10 cellular contexts compared by ENCODE assay signal in the genomic region with DNA sequence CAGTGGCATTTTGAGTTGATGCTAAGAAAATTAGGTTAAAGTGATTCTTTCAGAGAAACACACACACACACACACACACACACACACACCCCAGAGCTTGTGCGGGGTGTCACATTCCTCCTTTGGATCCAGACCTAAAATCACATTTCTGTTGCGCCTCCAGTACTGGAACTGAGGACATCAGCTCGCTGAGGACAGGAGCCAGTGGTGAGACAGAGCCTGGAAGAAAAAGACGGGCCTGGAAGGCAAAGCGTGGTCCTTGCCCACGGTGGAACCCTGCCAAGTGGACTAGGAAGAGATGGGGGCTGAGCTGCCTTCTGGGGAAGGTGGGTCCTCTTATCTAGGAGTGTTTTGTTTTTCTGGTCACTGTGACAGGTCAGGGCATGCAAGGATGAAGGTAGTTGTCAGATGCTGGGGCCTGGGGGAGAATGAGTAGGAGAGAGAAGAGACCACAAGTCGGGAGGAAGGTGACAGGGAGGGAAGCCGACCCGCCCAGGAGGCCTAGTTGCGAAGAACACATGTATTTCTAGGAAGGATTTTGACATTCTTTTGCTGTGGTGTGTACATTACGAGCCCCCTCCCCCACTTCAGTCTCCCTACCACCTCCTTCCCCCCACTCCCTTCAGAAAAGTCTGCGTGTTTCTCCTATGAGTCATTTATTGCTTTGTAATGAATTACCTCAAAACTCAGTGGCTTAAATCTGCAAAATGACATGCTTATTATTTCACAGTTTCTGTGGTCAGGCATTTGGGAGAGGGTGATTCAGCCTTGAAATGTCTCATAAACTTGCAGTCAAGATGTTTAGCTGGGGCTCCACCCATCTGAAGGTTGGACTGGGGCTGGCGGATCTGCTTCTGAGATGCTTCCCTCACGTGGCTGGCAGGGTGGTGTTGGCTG. TPM values are rescaled to one million over a fixed set of nuclear protein-coding genes. Genes with fewer than 3 reads are reported as not detected.
DNase-seq lines count a peak whose midpoint lies in the region; ATAC-seq and TF ChIP-seq lines count a peak whose summit lies in the region.
"Had no signal": no experiment of that assay in that cellular context is flagged by ENCODE, and none has a peak within 500 bp of the region (broad histone marks: within the 10 kb centered on the region; RNA-seq: fewer than 3 reads in every experiment).

No MANE protein-coding gene starts in this region.

- H3K27me3 ChIP-seq in hepatocyte (peaks cover 13% of the 10 kb centered on the region), GM23338 (ENCODE audit: insufficient read depth) (peaks cover 19% of the 10 kb centered on the region)

- POLR2A ChIA-PET in activated CD4-positive, alpha-beta memory T cell treated with anti-CD3 and anti-CD28 coated beads, Interleukin-2, amount 10 ng/mL, durations not matched to agents 7 days and 5 days (lab: Charles Lee) = interaction anchor here (1.9 kb wide), 1 partner anchor 10 kb away, joined by 4 read pairs; no protein-coding TSS in a partner anchor

- H3K27ac ChIP-seq in hepatocyte (peak overlapping the region; percentile 81), GM23338 (ENCODE audit: low read depth) (no peak overlapping the region)

- no peak overlapping the region for H2AFZ ChIP-seq in hepatocyte
- H2AFZ ChIP-seq in GM23338 = no peak overlapping the region

- H3K79me2 ChIP-seq in hepatocyte = no peaks in the 10 kb centered on the region
- H3K79me2 ChIP-seq in GM23338 (replicated peaks; ENCODE audit: insufficient read depth) = no peaks in the 10 kb centered on the region

- H3K4me3 ChIP-seq in hepatocyte (no peak overlapping the region), GM23338 (no peak overlapping the region)

- H4K20me1 ChIP-seq in hepatocyte (ENCODE audit: insufficient read depth, poor library complexity, severe bottlenecking) = no peaks in the 10 kb centered on the region
- no peaks in the 10 kb centered on the region; the same call in 1 of the 2 replicates for H4K20me1 ChIP-seq in GM23338 (replicated peaks; ENCODE audit: insufficient read depth)

- CTCF ChIA-PET in activated CD4-positive, alpha-beta memory T cell treated with anti-CD3 and anti-CD28 coated beads, Interleukin-2, amount 10 ng/mL, durations not matched to agents 7 days and 5 days (lab: Charles Lee) = interaction anchor here (1.1 to 1.6 kb wide), 7 partner anchors 19 to 171 kb away, joined by 3 to 6 read pairs (median 3); a partner anchor contains a TSS

- H3K9me3 Mint-ChIP-seq in activated CD4-positive, alpha-beta memory T cell treated with anti-CD3 and anti-CD28 coated beads, Interleukin-2, amount 10 ng/mL, durations not matched to agents 7 days and 5 days = peaks cover 20% of the 10 kb centered on the region
- no peaks in the 10 kb centered on the region for H3K9me3 Mint-ChIP-seq in GM23338
- H3K9me3 Mint-ChIP-seq: effector memory CD8-positive, alpha-beta T cell had no signal

- H3K4me2 ChIP-seq in hepatocyte (no peak overlapping the region), GM23338 (no peak overlapping the region)

- H3K27me3 Mint-ChIP-seq in activated CD4-positive, alpha-beta memory T cell treated with anti-CD3 and anti-CD28 coated beads, Interleukin-2, amount 10 ng/mL, durations not matched to agents 7 days and 5 days = peaks cover 28% of the 10 kb centered on the region
- H3K27me3 Mint-ChIP-seq in GM23338 (ENCODE audit: insufficient read depth, low read depth, poor library complexity) = peaks cover 23% of the 10 kb centered on the region

- ATAC-seq in HG02885 (IDR thresholded peaks at IDR 0.05; ENCODE audit: poor library complexity, unreplicated experiment) (no peak), GM21619 (IDR thresholded peaks at IDR 0.05; ENCODE audit: unreplicated experiment) (no peak), GM23338 (no peak)
- ATAC-seq: effector memory CD8-positive, alpha-beta T cell had no signal

- H3K4me1 Mint-ChIP-seq in activated CD4-positive, alpha-beta memory T cell treated with anti-CD3 and anti-CD28 coated beads, Interleukin-2, amount 10 ng/mL, durations not matched to agents 7 days and 5 days = peaks cover 36% of the 10 kb centered on the region
- H3K4me1 Mint-ChIP-seq in GM23338 = peaks cover 3% of the 10 kb centered on the region; the same call in 2 of the 3 replicates

- no peak overlapping the region for H3K4me3 Mint-ChIP-seq in activated CD4-positive, alpha-beta memory T cell treated with anti-CD3 and anti-CD28 coated beads, Interleukin-2, amount 10 ng/mL, durations not matched to agents 7 days and 5 days
- H3K4me3 Mint-ChIP-seq in GM23338 = no peak overlapping the region
- H3K4me3 Mint-ChIP-seq: effector memory CD8-positive, alpha-beta T cell had no signal

- H3K9me2 ChIP-seq in hepatocyte (replicated peaks; ENCODE audit: insufficient read depth) (no peaks in the 10 kb centered on the region), GM23338 (ENCODE audit: insufficient read depth) (no peaks in the 10 kb centered on the region)

- TF ChIP-seq CTCF in hepatocyte (IDR thresholded peaks at IDR 0.05; ENCODE audit: poor library complexity) = no peak
- TF ChIP-seq CTCF in GM23338 (conservative IDR thresholded peaks at IDR 0.05; ENCODE audit: low read depth in 2 of 2) = no peak

- peaks cover 7% of the 10 kb centered on the region for H3F3A ChIP-seq in GM23338 (replicated peaks; ENCODE audit: low read depth)

- H3K4me1 ChIP-seq in hepatocyte (ENCODE audit: insufficient read depth) (peaks cover 5% of the 10 kb centered on the region), GM23338 (ENCODE audit: insufficient read depth) (peaks cover 5% of the 10 kb centered on the region; the same call in 1 of the 2 replicates)

- 55% methylated on average over 14 of the region's 14 CpGs for WGBS in hepatocyte (ENCODE audit: low lambda C conversion rate, missing lambda C conversion rate)

- DNase-seq in AG08396 (ENCODE audit: low spot score) (peak; percentile 87), HPDE6-E6E7 (ENCODE audit: extremely low spot score) (peak; percentile 87), hepatocyte (ENCODE audit: low spot score) (peak; percentile 75), Kasumi-1 (lab: John Stamatoyannopoulos, UW) (no peak), GM23338 (ENCODE audit: low spot score) (no peak)
- DNase-seq in activated CD4-positive, alpha-beta memory T cell treated with anti-CD3 and anti-CD28 coated beads, Interleukin-2, amount 10 ng/mL, durations not matched to agents 7 days and 5 days = peak; percentile 54
- DNase-seq: effector memory CD8-positive, alpha-beta T cell had no signal

- H3K9me3 ChIP-seq in hepatocyte (ENCODE audit: low read depth) = peaks cover 4% of the 10 kb centered on the region

- peak overlapping the region; percentile 74 for H3K27ac Mint-ChIP-seq in activated CD4-positive, alpha-beta memory T cell treated with anti-CD3 and anti-CD28 coated beads, Interleukin-2, amount 10 ng/mL, durations not matched to agents 7 days and 5 days
- no peak overlapping the region for H3K27ac Mint-ChIP-seq in GM23338
- H3K27ac Mint-ChIP-seq: effector memory CD8-positive, alpha-beta T cell had no signal

- H3K36me3 ChIP-seq in hepatocyte (replicated peaks; ENCODE audit: insufficient read depth, low read depth) = no peaks in the 10 kb centered on the region
- H3K36me3 ChIP-seq in GM23338 (ENCODE audit: insufficient read depth) = no peaks in the 10 kb centered on the region

- peaks cover 11% of the 10 kb centered on the region for H3K36me3 Mint-ChIP-seq in activated CD4-positive, alpha-beta memory T cell treated with anti-CD3 and anti-CD28 coated beads, Interleukin-2, amount 10 ng/mL, durations not matched to agents 7 days and 5 days (ENCODE audit: low read depth)
- no peaks in the 10 kb centered on the region for H3K36me3 Mint-ChIP-seq in GM23338 (ENCODE audit: low read depth)

TF ChIP-seq in GM23338, 12 proteins besides CTCF, POLR2A, EP300 and RAD21 (continues in another document):
- TF ChIP-seq EZH2 (IDR thresholded peaks at IDR 0.05; ENCODE audit: low read depth, unreplicated experiment) = no peak
- TF ChIP-seq, protein P1, sequence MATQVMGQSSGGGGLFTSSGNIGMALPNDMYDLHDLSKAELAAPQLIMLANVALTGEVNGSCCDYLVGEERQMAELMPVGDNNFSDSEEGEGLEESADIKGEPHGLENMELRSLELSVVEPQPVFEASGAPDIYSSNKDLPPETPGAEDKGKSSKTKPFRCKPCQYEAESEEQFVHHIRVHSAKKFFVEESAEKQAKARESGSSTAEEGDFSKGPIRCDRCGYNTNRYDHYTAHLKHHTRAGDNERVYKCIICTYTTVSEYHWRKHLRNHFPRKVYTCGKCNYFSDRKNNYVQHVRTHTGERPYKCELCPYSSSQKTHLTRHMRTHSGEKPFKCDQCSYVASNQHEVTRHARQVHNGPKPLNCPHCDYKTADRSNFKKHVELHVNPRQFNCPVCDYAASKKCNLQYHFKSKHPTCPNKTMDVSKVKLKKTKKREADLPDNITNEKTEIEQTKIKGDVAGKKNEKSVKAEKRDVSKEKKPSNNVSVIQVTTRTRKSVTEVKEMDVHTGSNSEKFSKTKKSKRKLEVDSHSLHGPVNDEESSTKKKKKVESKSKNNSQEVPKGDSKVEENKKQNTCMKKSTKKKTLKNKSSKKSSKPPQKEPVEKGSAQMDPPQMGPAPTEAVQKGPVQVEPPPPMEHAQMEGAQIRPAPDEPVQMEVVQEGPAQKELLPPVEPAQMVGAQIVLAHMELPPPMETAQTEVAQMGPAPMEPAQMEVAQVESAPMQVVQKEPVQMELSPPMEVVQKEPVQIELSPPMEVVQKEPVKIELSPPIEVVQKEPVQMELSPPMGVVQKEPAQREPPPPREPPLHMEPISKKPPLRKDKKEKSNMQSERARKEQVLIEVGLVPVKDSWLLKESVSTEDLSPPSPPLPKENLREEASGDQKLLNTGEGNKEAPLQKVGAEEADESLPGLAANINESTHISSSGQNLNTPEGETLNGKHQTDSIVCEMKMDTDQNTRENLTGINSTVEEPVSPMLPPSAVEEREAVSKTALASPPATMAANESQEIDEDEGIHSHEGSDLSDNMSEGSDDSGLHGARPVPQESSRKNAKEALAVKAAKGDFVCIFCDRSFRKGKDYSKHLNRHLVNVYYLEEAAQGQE (IDR thresholded peaks at IDR 0.05; ENCODE audit: unreplicated experiment) = no peak
- TF ChIP-seq CREB1 (CRISPR knock-in tag; IDR thresholded peaks at IDR 0.05; ENCODE audit: low read depth) = no peak
- no peak for TF ChIP-seq STAT1 (IDR thresholded peaks at IDR 0.05; ENCODE audit: unreplicated experiment)
- TF ChIP-seq ZNF331 (CRISPR knock-in tag; IDR thresholded peaks at IDR 0.05; ENCODE audit: low read depth) = no peak

RNA-seq across cellular contexts. Expression of a gene that starts 4.8 kb away (rescaled TPM):
- under 1 TPM; 0.28 to 0.38 TPM for total RNA-seq in activated CD4-positive, alpha-beta memory T cell treated with anti-CD3 and anti-CD28 coated beads, Interleukin-2, amount 10 ng/mL, durations not matched to agents 7 days and 5 days
- 0.20 and 0.53 TPM in 2 replicates for total RNA-seq in hepatocyte
- polyA plus RNA-seq in hepatocyte = 0.19 and 0.40 TPM in 2 replicates
- total RNA-seq in GM23338 (2014; rRNA removed; shearing (Covaris generic)) = 0.35 and 0.62 TPM in 2 replicates
- polyA plus RNA-seq in GM23338 (2016; fragmentation: Nextera tagmentation; extraction: Ambion mirVana) = 0.18 and 0.23 TPM in 2 replicates

RNA-seq across cellular contexts. Expression of a gene that starts 54.1 kb away (rescaled TPM):
- total RNA-seq in activated CD4-positive, alpha-beta memory T cell treated with anti-CD3 and anti-CD28 coated beads, Interleukin-2, amount 10 ng/mL, durations not matched to agents 7 days and 5 days = 100 to 1,000 TPM; 200 to 203 TPM
- 1.7 and 3.3 TPM in 2 replicates for total RNA-seq in hepatocyte
- polyA plus RNA-seq in hepatocyte (3.3 and 6.3 TPM in 2 replicates), GM23338 (2016; fragmentation: Nextera tagmentation; extraction: Ambion mirVana) (1.1 and 1.4 TPM in 2 replicates)
- 1.9 and 3.8 TPM in 2 replicates for total RNA-seq in GM23338 (2014; rRNA removed; shearing (Covaris generic))
- total RNA-seq: NCI-H460 had no signal

Comparison
In these comparisons a context has a peak if more than half of its experiments do, and no peak if none do; other contexts are left out.
1. DNase-seq: peak in AG08396 (single experiment), HPDE6-E6E7 (single experiment), activated CD4-positive, alpha-beta memory T cell treated with anti-CD3 and anti-CD28 coated beads, Interleukin-2, amount 10 ng/mL, durations not matched to agents 7 days and 5 days (single experiment) and hepatocyte (single experiment); none in Kasumi-1 (0 of 2) and GM23338 (single experiment).
2. RNA of a gene that starts 54.1 kb away (total RNA-seq): 200 to 203 TPM in activated CD4-positive, alpha-beta memory T cell treated with anti-CD3 and anti-CD28 coated beads, Interleukin-2, amount 10 ng/mL, durations not matched to agents 7 days and 5 days; 1.7 to 3.3 TPM in hepatocyte and 1.9 to 3.8 TPM in GM23338; every median in the first group is over 10 times any median in the second.